In genomic region chr3:28576590-28577220, GRCh38 we compare ENCODE assay signal across 2 cellular contexts.
TF ChIP-seq lines count a peak whose summit lies in the region.

No MANE protein-coding gene starts in this region.

TF ChIP-seq in A549, 52 proteins besides CTCF, POLR2A, EP300 and RAD21 (continued from another document):
- TF ChIP-seq JUNB (IDR thresholded peaks at IDR 0.05) (no peak), CHD2 (IDR thresholded peaks at IDR 0.05; ENCODE audit: low read length, partially characterized antibody) (no peak), JUN (IDR thresholded peaks at IDR 0.05) (no peak), PHF8 (IDR thresholded peaks at IDR 0.05; ENCODE audit: borderline replicate concordance, low read depth) (no peak), HEYL (CRISPR knock-in tag; IDR thresholded peaks at IDR 0.05) (no peak), HMGXB4 (CRISPR knock-in tag; IDR thresholded peaks at IDR 0.05; ENCODE audit: borderline replicate concordance) (no peak), NR3C1 (IDR thresholded peaks at IDR 0.05) (no peak), SMC3 (IDR thresholded peaks at IDR 0.05) (no peak), MAX (IDR thresholded peaks at IDR 0.05) (no peak), FOSB (CRISPR knock-in tag; IDR thresholded peaks at IDR 0.05) (no peak), EHF (CRISPR knock-in tag; IDR thresholded peaks at IDR 0.05) (no peak), BHLHE40 (IDR thresholded peaks at IDR 0.05; ENCODE audit: low read depth, low read length) (no peak), NPAS2 (CRISPR knock-in tag; IDR thresholded peaks at IDR 0.05; ENCODE audit: borderline replicate concordance) (no peak), ZC3H11A (IDR thresholded peaks at IDR 0.05) (no peak)
- TF ChIP-seq, protein P1, sequence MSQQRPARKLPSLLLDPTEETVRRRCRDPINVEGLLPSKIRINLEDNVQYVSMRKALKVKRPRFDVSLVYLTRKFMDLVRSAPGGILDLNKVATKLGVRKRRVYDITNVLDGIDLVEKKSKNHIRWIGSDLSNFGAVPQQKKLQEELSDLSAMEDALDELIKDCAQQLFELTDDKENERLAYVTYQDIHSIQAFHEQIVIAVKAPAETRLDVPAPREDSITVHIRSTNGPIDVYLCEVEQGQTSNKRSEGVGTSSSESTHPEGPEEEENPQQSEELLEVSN (IDR thresholded peaks at IDR 0.05; ENCODE audit: borderline replicate concordance, low read depth) = no peak
TF ChIP-seq in A549: peak in this region for 0.

TF ChIP-seq in H1, 55 proteins besides CTCF, POLR2A, EP300 and RAD21 (continued from another document):
- TF ChIP-seq YY1 (IDR thresholded peaks at IDR 0.05; ENCODE audit: low read depth, low read length) (no peak), EZH2 (IDR thresholded peaks at IDR 0.05; ENCODE audit: low read depth, low read length, severe bottlenecking) (no peak)
